9 cellular contexts compared by ENCODE assay signal in the genomic region with DNA sequence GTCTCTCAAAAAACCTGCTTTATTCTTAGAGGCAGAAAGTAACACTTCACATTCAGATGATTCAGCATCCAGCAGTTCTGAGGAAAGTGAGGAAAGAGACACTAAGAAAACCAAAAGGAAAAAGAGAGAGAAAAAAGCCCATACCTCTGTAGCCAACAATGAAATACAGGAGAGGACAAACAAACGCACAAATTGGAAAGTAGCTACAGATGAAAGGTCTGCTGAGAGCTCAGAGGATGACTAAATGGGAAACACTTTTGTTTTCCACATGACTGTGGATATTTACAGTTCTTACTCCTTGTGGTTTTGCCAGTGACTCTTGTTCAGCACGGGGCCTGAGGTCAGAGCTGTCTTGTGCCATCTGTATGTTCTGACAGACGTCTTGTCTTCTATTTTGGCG. TPM values are rescaled to one million over a fixed set of nuclear protein-coding genes. Genes with fewer than 3 reads are reported as not detected.
A peak's percentile ranks its signal among the peaks of the same experiment; 100 is the strongest.
DNase-seq lines count a peak whose midpoint lies in the region; ATAC-seq, FAIRE-seq and TF ChIP-seq lines count a peak whose summit lies in the region.
"Had no signal": no experiment of that assay in that cellular context is flagged by ENCODE, and none has a peak within 500 bp of the region (broad histone marks: within the 10 kb centered on the region; RNA-seq: fewer than 3 reads in every experiment).

No MANE protein-coding gene starts in this region.

- H3K27ac ChIP-seq in heart left ventricle (peak overlapping the region in 10 of 12 donors; percentile 26 to 76 (median 63)), SJSA1 (peak overlapping the region; percentile 72), endothelial cell of umbilical vein (ENCODE audit: insufficient read depth, low read depth, low read length) (no peak overlapping the region)

- no TSS peak for BruUV-seq in endothelial cell of umbilical vein (replicated peaks; lab: Mats Ljungman, UMichigan)

- no peak overlapping the region for H2AFZ ChIP-seq in endothelial cell of umbilical vein (ENCODE audit: low read depth, low read length)

- peaks cover 0 to 24% (median 16%) of the 10 kb centered on the region in 12 donors for H3K4me1 ChIP-seq in heart left ventricle
- H3K4me1 ChIP-seq in SJSA1 (replicated peaks) = peaks cover 16% of the 10 kb centered on the region
- peaks cover 11% of the 10 kb centered on the region for H3K4me1 ChIP-seq in endothelial cell of umbilical vein (ENCODE audit: control insufficient read depth, extremely low read depth, insufficient read depth, low read length)

- H4K20me1 ChIP-seq in endothelial cell of umbilical vein (replicated peaks; ENCODE audit: control insufficient read depth, extremely low read depth, insufficient read depth, low read length) = no peaks in the 10 kb centered on the region

- POLR2A ChIA-PET in endothelial cell of umbilical vein (lab: Charles Lee) = no interaction called here

- no peaks in the 10 kb centered on the region for H3K9me1 ChIP-seq in endothelial cell of umbilical vein (replicated peaks; ENCODE audit: control insufficient read depth, extremely low read depth, insufficient read depth, low read length)

- no peak overlapping the region for H3K4me2 ChIP-seq in endothelial cell of umbilical vein (ENCODE audit: insufficient read depth, low read length)

- dilution Hi-C loops in endothelial cell of umbilical vein (cut with MboI; ENCODE audit: extremely low pct_ligation_motif_present, low sequenced_read_pairs) = no loop called here

- WGBS in heart left ventricle, 4 donors = 47 to 54% (median 51%) methylated on average over 4 of the region's 4 CpGs

- H3K27me3 ChIP-seq in heart left ventricle = no peaks in the 10 kb centered on the region
- H3K27me3 ChIP-seq in SJSA1 (replicated peaks) = no peaks in the 10 kb centered on the region
- no peaks in the 10 kb centered on the region for H3K27me3 ChIP-seq in endothelial cell of umbilical vein (ENCODE audit: control insufficient read depth in 2 of 2, insufficient read depth in 2 of 2, low read length in 2 of 2)

- H3K36me3 ChIP-seq in heart left ventricle (peaks cover 2 to 78% (median 76%) of the 10 kb centered on the region in 9 donors), SJSA1 (peaks cover 47% of the 10 kb centered on the region), endothelial cell of umbilical vein (ENCODE audit: control insufficient read depth in 2 of 2, extremely low read depth in 1 of 2, insufficient read depth in 2 of 2, low read length in 2 of 2) (peaks cover 15 to 26% of the 10 kb centered on the region in 2 experiments)

- TF ChIP-seq POLR2A in heart left ventricle (IDR thresholded peaks at IDR 0.05) (peak in 1 of 2 donors; percentile 39), endothelial cell of umbilical vein (IDR thresholded peaks at IDR 0.05; ENCODE audit: low read depth, low read length) (peak; percentile 23)

- H3K9me3 ChIP-seq in heart left ventricle (no peaks in the 10 kb centered on the region), SJSA1 (replicated peaks) (no peaks in the 10 kb centered on the region), endothelial cell of umbilical vein (replicated peaks; ENCODE audit: control insufficient read depth, insufficient read depth, low read length) (no peaks in the 10 kb centered on the region)

- DNase-seq in heart left ventricle (peak in 2 of 5 donors; percentile 11 to 44), Right ventricle myocardium superior (no peak), SJSA1 (ENCODE audit: low read depth in 1 of 2, low spot score in 2 of 2) (peak; percentile 45 to 51), endothelial cell of umbilical vein (ENCODE audit: low read depth, low spot score) (no peak), posterior vena cava (ENCODE audit: low spot score) (no peak)
- peak; percentile 12 for DNase-seq in stimulated activated naive CD8-positive, alpha-beta T cell treated with anti-CD3 and anti-CD28 coated beads, Interleukin-15, Interleukin-2, amounts not matched to agents 100 U/mL and 50 U/mL, for 24 hours
- DNase-seq in activated CD8-positive, alpha-beta memory T cell treated with anti-CD3 and anti-CD28 coated beads for 24 hours = no peak
- DNase-seq: activated CD8-positive, alpha-beta memory T cell treated with anti-CD3 and anti-CD28 coated beads, Interleukin-2, amount 50 U/mL, for 4 hours had no signal

- peak in 3 of 4 donors; percentile 29 to 60 (median 45) for ATAC-seq in heart left ventricle
- no peak for ATAC-seq in Right ventricle myocardium superior (ENCODE audit: poor library complexity)
- peak; percentile 42 for ATAC-seq in stimulated activated naive CD8-positive, alpha-beta T cell treated with anti-CD3 and anti-CD28 coated beads, Interleukin-15, Interleukin-2, amounts not matched to agents 100 U/mL and 50 U/mL, for 24 hours
- no peak for ATAC-seq in HG03097 (IDR thresholded peaks at IDR 0.05; ENCODE audit: low FRiP score, unreplicated experiment)

- intact Hi-C loops in heart left ventricle (cut with DNase I) = loop anchor here in 6 of 10 donors (5.0 to 10.0 kb wide), 5 partner anchors 58 to 208 kb away; partner anchors contain the start of genes ALG9 (in 5 of the 6), CFAP68 (in 5 of the 6), FDXACB1 (in 5 of the 6) and DIXDC1 (in 1 of the 6)
- intact Hi-C loops in Right ventricle myocardium superior (cut with DNase I) = loop anchor here (10.0 kb wide), 1 partner anchor 208 kb away; the partner anchor contains the start of genes ALG9, CFAP68 and FDXACB1
- intact Hi-C loops in endothelial cell of umbilical vein (cut with micrococcal nuclease) = loop anchor here (10.0 kb wide), 1 partner anchor 478 kb away; the partner anchor contains the start of gene SIK2
- intact Hi-C loops in posterior vena cava (cut with DNase I) = no loop called here

- peaks cover 30% of the 10 kb centered on the region for H3K79me2 ChIP-seq in endothelial cell of umbilical vein (ENCODE audit: control insufficient read depth, insufficient read depth, low read length)

- H3K4me3 ChIP-seq in heart left ventricle = no peak overlapping the region
- no peak overlapping the region for H3K4me3 ChIP-seq in SJSA1
- no peak overlapping the region for H3K4me3 ChIP-seq in endothelial cell of umbilical vein (replicated peaks in 1 of 3; ENCODE audit: insufficient read depth in 1 of 3, low read depth in 1 of 3, low read length in 3 of 3)

- no peak for TF ChIP-seq CTCF in heart left ventricle (IDR thresholded peaks at IDR 0.05)
- no peak for TF ChIP-seq CTCF in endothelial cell of umbilical vein (IDR thresholded peaks at IDR 0.05; ENCODE audit: extremely low read depth in 1 of 2, insufficient read depth in 1 of 2, low read depth in 1 of 2, low read length in 2 of 2)

- no peak for FAIRE-seq in endothelial cell of umbilical vein (lab: Jason Lieb, UNC)

- no peak overlapping the region for H3K9ac ChIP-seq in endothelial cell of umbilical vein (replicated peaks; ENCODE audit: extremely low read depth, insufficient read depth, low read length)

- CTCF ChIA-PET in endothelial cell of umbilical vein (lab: Charles Lee) = interaction anchor here (1.3 to 1.4 kb wide), 2 partner anchors 40 to 198 kb away, joined by 3 read pairs; no protein-coding TSS in a partner anchor

RNA-seq across cellular contexts. Expression of gene TIMM8B, which starts 3.8 kb away (rescaled TPM):
- total RNA-seq in heart left ventricle = 100 to 1,000 TPM; 113 to 203 (median 148) TPM
- polyA plus RNA-seq in heart left ventricle = 100 to 1,000 TPM; 210 to 327 TPM
- total RNA-seq in Right ventricle myocardium superior = 173 TPM
- 36.3 and 40.8 TPM in 2 replicates for total RNA-seq in SJSA1 (2014; rRNA removed; shearing (Covaris generic))
- total RNA-seq in endothelial cell of umbilical vein = 64.1 and 77.0 TPM in 2 replicates
- polyA plus RNA-seq in endothelial cell of umbilical vein = 110 and 120 TPM in 2 replicates
- polyA plus RNA-seq in endothelial cell of umbilical vein (2011; cell fraction: cytosol; rRNA removed) = 175 and 178 TPM in 2 replicates
- polyA plus RNA-seq in endothelial cell of umbilical vein (2011; cell fraction: nucleus; rRNA removed) = 45.3 and 51.5 TPM in 2 replicates
- polyA plus RNA-seq in endothelial cell of umbilical vein (2012) = 91.8 and 147 TPM in 2 replicates
- polyA minus RNA-seq in endothelial cell of umbilical vein = 50.4 and 63.8 TPM in 2 replicates
- 16.5 TPM for polyA minus RNA-seq in endothelial cell of umbilical vein (2011; cell fraction: cytosol; rRNA and poly(A)+ RNA removed)
- 8.4 and 10.0 TPM in 2 replicates for polyA minus RNA-seq in endothelial cell of umbilical vein (2011; cell fraction: nucleus; rRNA and poly(A)+ RNA removed)
- 10 to 100 TPM; 53.8 to 64.6 TPM for total RNA-seq in posterior vena cava

RNA-seq across cellular contexts. Expression of gene SDHD, which starts 3.9 kb away (rescaled TPM):
- 100 to 1,000 TPM; 173 to 314 (median 245) TPM for total RNA-seq in heart left ventricle
- polyA plus RNA-seq in heart left ventricle = 100 to 1,000 TPM; 235 to 236 TPM
- total RNA-seq in Right ventricle myocardium superior = 255 TPM
- total RNA-seq in SJSA1 (2014; rRNA removed; shearing (Covaris generic)) = 52.2 and 92.2 TPM in 2 replicates
- total RNA-seq in endothelial cell of umbilical vein = 72.3 and 79.0 TPM in 2 replicates
- polyA plus RNA-seq in endothelial cell of umbilical vein = 169 and 190 TPM in 2 replicates
- 139 and 153 TPM in 2 replicates for polyA plus RNA-seq in endothelial cell of umbilical vein (2011; cell fraction: cytosol; rRNA removed)
- polyA plus RNA-seq in endothelial cell of umbilical vein (2011; cell fraction: nucleus; rRNA removed) = 65.4 and 89.7 TPM in 2 replicates
- polyA plus RNA-seq in endothelial cell of umbilical vein (2012) = 93.9 and 121 TPM in 2 replicates
- 260 and 279 TPM in 2 replicates for polyA minus RNA-seq in endothelial cell of umbilical vein
- polyA minus RNA-seq in endothelial cell of umbilical vein (2011; cell fraction: cytosol; rRNA and poly(A)+ RNA removed) = 66.4 TPM
- 21.3 and 39.3 TPM in 2 replicates for polyA minus RNA-seq in endothelial cell of umbilical vein (2011; cell fraction: nucleus; rRNA and poly(A)+ RNA removed)
- 10 to 100 TPM; 70.5 to 84.5 TPM for total RNA-seq in posterior vena cava

RNA-seq across cellular contexts. Expression of gene NKAPD1, which starts 8.6 kb away (rescaled TPM):
- 10 to 100 TPM in 3 of 9 donors, 1 to 10 TPM in 6; 5.1 to 12.5 (median 7.6) TPM for total RNA-seq in heart left ventricle
- 10 to 100 TPM in 1 of 2 donors, 1 to 10 TPM in 1; 4.2 to 10.9 TPM for polyA plus RNA-seq in heart left ventricle
- total RNA-seq in Right ventricle myocardium superior = 6.5 TPM
- 13.5 and 24.4 TPM in 2 replicates for total RNA-seq in SJSA1 (2014; rRNA removed; shearing (Covaris generic))
- 16.7 and 18.5 TPM in 2 replicates for total RNA-seq in endothelial cell of umbilical vein
- polyA plus RNA-seq in endothelial cell of umbilical vein = 5.2 and 7.2 TPM in 2 replicates
- 11.1 and 13.5 TPM in 2 replicates for polyA plus RNA-seq in endothelial cell of umbilical vein (2011; cell fraction: cytosol; rRNA removed)
- 7.0 and 12.4 TPM in 2 replicates for polyA plus RNA-seq in endothelial cell of umbilical vein (2011; cell fraction: nucleus; rRNA removed)
- polyA plus RNA-seq in endothelial cell of umbilical vein (2012) = 15.4 and 19.4 TPM in 2 replicates
- polyA minus RNA-seq in endothelial cell of umbilical vein = 9.2 and 9.8 TPM in 2 replicates
- 5.8 TPM for polyA minus RNA-seq in endothelial cell of umbilical vein (2011; cell fraction: cytosol; rRNA and poly(A)+ RNA removed)
- 8.0 and 11.1 TPM in 2 replicates for polyA minus RNA-seq in endothelial cell of umbilical vein (2011; cell fraction: nucleus; rRNA and poly(A)+ RNA removed)
- total RNA-seq in posterior vena cava = 10 to 100 TPM; 14.0 to 15.0 TPM

RNA-seq across cellular contexts. Expression of gene PIH1D2, which starts 8.9 kb away (rescaled TPM):
- total RNA-seq in heart left ventricle (1 to 10 TPM; 1.4 to 6.9 (median 2.1) TPM), Right ventricle myocardium superior (1.3 TPM), endothelial cell of umbilical vein (1.3 and 1.8 TPM in 2 replicates), posterior vena cava (1 to 10 TPM in 1 of 2 donors, under 1 TPM in 1; 0.86 to 1.7 TPM)
- polyA plus RNA-seq in heart left ventricle (1 to 10 TPM; 1.4 to 2.4 TPM), endothelial cell of umbilical vein (0.49 and 0.51 TPM in 2 replicates)
- 0.19 and 2.6 TPM in 2 replicates for total RNA-seq in SJSA1 (2014; rRNA removed; shearing (Covaris generic))
- 1.1 TPM in 2 replicates for polyA plus RNA-seq in endothelial cell of umbilical vein (2011; cell fraction: cytosol; rRNA removed)
- polyA plus RNA-seq in endothelial cell of umbilical vein (2011; cell fraction: nucleus; rRNA removed) = 1.7 TPM in 2 replicates
- 0.89 and 1.1 TPM in 2 replicates for polyA plus RNA-seq in endothelial cell of umbilical vein (2012)
- polyA minus RNA-seq in endothelial cell of umbilical vein = 0.70 and 1.6 TPM in 2 replicates
- polyA minus RNA-seq in endothelial cell of umbilical vein (2011; cell fraction: cytosol; rRNA and poly(A)+ RNA removed) = not detected
- 0.43 and 0.58 TPM in 2 replicates for polyA minus RNA-seq in endothelial cell of umbilical vein (2011; cell fraction: nucleus; rRNA and poly(A)+ RNA removed)

RNA-seq across cellular contexts. Expression of gene DLAT, which starts 57.5 kb away (rescaled TPM):
- total RNA-seq in heart left ventricle (100 to 1,000 TPM; 110 to 179 (median 160) TPM), Right ventricle myocardium superior (154 TPM), endothelial cell of umbilical vein (40.1 and 41.3 TPM in 2 replicates), posterior vena cava (10 to 100 TPM; 22.8 to 25.5 TPM)
- polyA plus RNA-seq in heart left ventricle (10 to 100 TPM; 48.7 to 98.3 TPM), endothelial cell of umbilical vein (10.5 and 13.3 TPM in 2 replicates)
- 18.4 and 26.6 TPM in 2 replicates for total RNA-seq in SJSA1 (2014; rRNA removed; shearing (Covaris generic))
- 18.3 and 22.7 TPM in 2 replicates for polyA plus RNA-seq in endothelial cell of umbilical vein (2011; cell fraction: cytosol; rRNA removed)
- polyA plus RNA-seq in endothelial cell of umbilical vein (2011; cell fraction: nucleus; rRNA removed) = 14.8 and 16.6 TPM in 2 replicates
- 24.6 and 38.2 TPM in 2 replicates for polyA plus RNA-seq in endothelial cell of umbilical vein (2012)
- polyA minus RNA-seq in endothelial cell of umbilical vein = 20.8 and 22.5 TPM in 2 replicates
- polyA minus RNA-seq in endothelial cell of umbilical vein (2011; cell fraction: cytosol; rRNA and poly(A)+ RNA removed) = 43.5 TPM
- 11.1 and 12.8 TPM in 2 replicates for polyA minus RNA-seq in endothelial cell of umbilical vein (2011; cell fraction: nucleus; rRNA and poly(A)+ RNA removed)

Comparison
In these comparisons a context has a peak if more than half of its experiments do, and no peak if none do; other contexts are left out.
1. ATAC-seq: peak in heart left ventricle (3 of 4) and stimulated activated naive CD8-positive, alpha-beta T cell treated with anti-CD3 and anti-CD28 coated beads, Interleukin-15, Interleukin-2, amounts not matched to agents 100 U/mL and 50 U/mL, for 24 hours (single experiment); none in Right ventricle myocardium superior (single experiment) and HG03097 (single experiment).
2. DNase-seq: peak in SJSA1 (2 of 2) and stimulated activated naive CD8-positive, alpha-beta T cell treated with anti-CD3 and anti-CD28 coated beads, Interleukin-15, Interleukin-2, amounts not matched to agents 100 U/mL and 50 U/mL, for 24 hours (single experiment); none in Right ventricle myocardium superior (single experiment), endothelial cell of umbilical vein (single experiment), posterior vena cava (single experiment) and activated CD8-positive, alpha-beta memory T cell treated with anti-CD3 and anti-CD28 coated beads for 24 hours (single experiment).
3. intact Hi-C loops: an anchor here in heart left ventricle (5.0 to 10.0 kb wide), Right ventricle myocardium superior (10.0 kb wide) and endothelial cell of umbilical vein (10.0 kb wide); none called in posterior vena cava.